In genomic region chr1:201682964-201683363, GRCh38 we compare ENCODE assay signal across 17 cellular contexts.
DNase-seq lines count a peak whose midpoint lies in the region; ATAC-seq and TF ChIP-seq lines count a peak whose summit lies in the region.
"Had no signal": no experiment of that assay in that cellular context is flagged by ENCODE, and none has a peak within 500 bp of the region (broad histone marks: within the 10 kb centered on the region; RNA-seq: fewer than 3 reads in every experiment).

No MANE protein-coding gene starts in this region.

- no peaks in the 10 kb centered on the region for H3K27me3 ChIP-seq in IMR-90 (ENCODE audit: control insufficient read depth, insufficient read depth, low read length)
- H3K27me3 ChIP-seq: BLaER1 treated with 17β-estradiol and CSF1 and Interleukin-3, amounts not matched to agents 10 nM and 100 nM had no signal

- H3K23ac ChIP-seq in IMR-90 (ENCODE audit: low read depth, low read length) = no peak overlapping the region

- TF ChIP-seq RAD21 in IMR-90 (IDR thresholded peaks at IDR 0.05; ENCODE audit: low read length) = no peak

- no peak overlapping the region for H2AK9ac ChIP-seq in IMR-90 (replicated peaks; ENCODE audit: low read depth, low read length, poor library complexity)

- TF ChIP-seq CTCF in natural killer cell (IDR thresholded peaks at IDR 0.05) (no peak), IMR-90 (conservative IDR thresholded peaks at IDR 0.05; ENCODE audit: low read depth, low read length) (no peak), glutamatergic neuron (IDR thresholded peaks at IDR 0.05; ENCODE audit: partially characterized antibody, unreplicated experiment) (no peak)

- no peaks in the 10 kb centered on the region for H3K4me1 Mint-ChIP-seq in natural killer cell treated with Interleukin-12 subunit alpha and Interleukin-12 subunit beta and Interleukin-15 and Interleukin-18, amount 100 ng/mL, for 72 hours (ENCODE audit: low read depth in 2 of 2)
- H3K4me1 Mint-ChIP-seq in natural killer cell = no peaks in the 10 kb centered on the region
- peaks cover 69% of the 10 kb centered on the region for H3K4me1 Mint-ChIP-seq in glutamatergic neuron (ENCODE audit: low read depth, unreplicated experiment)
- H3K4me1 Mint-ChIP-seq: B cell had no signal

- no peak overlapping the region for H2AFZ ChIP-seq in IMR-90 (replicated peaks; ENCODE audit: low read length, poor library complexity)

- no peak for TF ChIP-seq POLR2A in IMR-90 (IDR thresholded peaks at IDR 0.05; ENCODE audit: low read depth, low read length)

- no peak overlapping the region for H2BK120ac ChIP-seq in IMR-90 (ENCODE audit: low read depth, low read length)

- no peak overlapping the region for H3K4me2 ChIP-seq in IMR-90 (ENCODE audit: low read depth, low read length)

- H3K27ac Mint-ChIP-seq in natural killer cell treated with Interleukin-12 subunit alpha and Interleukin-12 subunit beta and Interleukin-15 and Interleukin-18, amount 100 ng/mL, for 72 hours = no peak overlapping the region
- H3K27ac Mint-ChIP-seq in natural killer cell = no peak overlapping the region
- peak overlapping the region; percentile 75 for H3K27ac Mint-ChIP-seq in glutamatergic neuron (ENCODE audit: unreplicated experiment)
- H3K27ac Mint-ChIP-seq: B cell; CD4-positive, alpha-beta T cell; CD8-positive, alpha-beta T cell had no signal

- peaks cover 33 to 81% of the 10 kb centered on the region in 2 experiments for H3K79me1 ChIP-seq in IMR-90 (ENCODE audit: low read depth in 1 of 2, low read length in 2 of 2)

- no peak overlapping the region for H4K5ac ChIP-seq in IMR-90 (ENCODE audit: low read depth, low read length)

- no peak overlapping the region for H3K4me3 ChIP-seq in IMR-90 (ENCODE audit: insufficient read depth, low read depth, low read length)
- H3K4me3 ChIP-seq: BLaER1 treated with 17β-estradiol and CSF1 and Interleukin-3, amounts not matched to agents 10 nM and 100 nM had no signal

- H3K36me3 ChIP-seq in IMR-90 (ENCODE audit: control insufficient read depth, insufficient read depth, low read length) = no peaks in the 10 kb centered on the region; the same call in none of the 2 replicates

- peaks cover 27% of the 10 kb centered on the region for H3K9me1 ChIP-seq in IMR-90 (ENCODE audit: insufficient read depth, low read length)

- H3K9me3 ChIP-seq in IMR-90 (ENCODE audit: control insufficient read depth, insufficient read depth, low read length) = no peaks in the 10 kb centered on the region
- H3K9me3 ChIP-seq: Caco-2 had no signal

- in situ Hi-C loops in IMR-90 (cut with MboI; ENCODE audit: low sequenced_read_pairs) = no loop called here

- intact Hi-C loops in natural killer cell (cut with micrococcal nuclease) (no loop called here), IMR-90 (cut with micrococcal nuclease) (no loop called here)

- no peak overlapping the region for H3K14ac ChIP-seq in IMR-90 (replicated peaks; ENCODE audit: low read depth, low read length)

- no peak overlapping the region for H3K56ac ChIP-seq in IMR-90 (ENCODE audit: extremely low read depth, insufficient read depth, low read length)

- dilution Hi-C loops in IMR-90 (cut with HindIII; ENCODE audit: low sequenced_read_pairs, unreplicated experiment) = no loop called here

- H3K27me3 Mint-ChIP-seq in natural killer cell treated with Interleukin-12 subunit alpha and Interleukin-12 subunit beta and Interleukin-15 and Interleukin-18, amount 100 ng/mL, for 72 hours = peaks cover 20 to 23% of the 10 kb centered on the region in 2 donors
- H3K27me3 Mint-ChIP-seq in natural killer cell (ENCODE audit: low read depth in 2 of 2) (peaks cover 9 to 17% of the 10 kb centered on the region in 2 donors), glutamatergic neuron (ENCODE audit: unreplicated experiment) (peaks cover 20% of the 10 kb centered on the region)

- H2BK20ac ChIP-seq in IMR-90 (ENCODE audit: low read depth, low read length) = no peak overlapping the region

- H4K91ac ChIP-seq in IMR-90 (ENCODE audit: insufficient read depth, low read depth, low read length) = no peak overlapping the region

- H3K4me1 ChIP-seq in IMR-90 (ENCODE audit: control insufficient read depth, insufficient read depth, low read length) = peaks cover 23% of the 10 kb centered on the region
- H3K4me1 ChIP-seq: Caco-2 had no signal

- no peak overlapping the region for H2BK5ac ChIP-seq in IMR-90 (ENCODE audit: low read depth, low read length, poor library complexity, severe bottlenecking)

- no CpG with 5 or more reads among the region's 4 CpGs for WGBS in IMR-90 (ENCODE audit: extremely low coverage in 2 of 2, insufficient read length in 1 of 2), 2 experiments

- no peak for ATAC-seq in natural killer cell treated with Interleukin-12 subunit alpha and Interleukin-12 subunit beta and Interleukin-15 and Interleukin-18, amount 100 ng/mL, for 72 hours
- ATAC-seq in natural killer cell (no peak), IMR-90 (ENCODE audit: low read depth) (no peak), HG02763 (IDR thresholded peaks at IDR 0.05; ENCODE audit: unreplicated experiment) (no peak)
- ATAC-seq: CD8-positive, alpha-beta T cell had no signal

- no peak overlapping the region for H3K4ac ChIP-seq in IMR-90 (ENCODE audit: low read depth, low read length)

- H2AK5ac ChIP-seq in IMR-90 (ENCODE audit: low read depth, low read length) = no peak overlapping the region

- no peaks in the 10 kb centered on the region for H3K36me3 Mint-ChIP-seq in natural killer cell treated with Interleukin-12 subunit alpha and Interleukin-12 subunit beta and Interleukin-15 and Interleukin-18, amount 100 ng/mL, for 72 hours
- H3K36me3 Mint-ChIP-seq in natural killer cell (no peaks in the 10 kb centered on the region), glutamatergic neuron (ENCODE audit: unreplicated experiment) (no peaks in the 10 kb centered on the region)
- H3K36me3 Mint-ChIP-seq: CD8-positive, alpha-beta T cell had no signal

- H2BK15ac ChIP-seq in IMR-90 (ENCODE audit: low read depth, low read length) = no peak overlapping the region

- H3K4me3 Mint-ChIP-seq in natural killer cell treated with Interleukin-12 subunit alpha and Interleukin-12 subunit beta and Interleukin-15 and Interleukin-18, amount 100 ng/mL, for 72 hours = no peak overlapping the region
- H3K4me3 Mint-ChIP-seq in natural killer cell = no peak overlapping the region
- H3K4me3 Mint-ChIP-seq in glutamatergic neuron (ENCODE audit: unreplicated experiment) = no peak overlapping the region
- H3K4me3 Mint-ChIP-seq: B cell; CD4-positive, alpha-beta T cell; CD8-positive, alpha-beta T cell had no signal

- H3K27ac ChIP-seq in IMR-90 (ENCODE audit: insufficient read depth, low read length) = no peak overlapping the region
- H3K27ac ChIP-seq: BLaER1 treated with 17β-estradiol and CSF1 and Interleukin-3, amounts not matched to agents 10 nM and 100 nM; C4-2B had no signal

- no peak overlapping the region for H4K8ac ChIP-seq in IMR-90 (ENCODE audit: low read depth in 2 of 2, low read length in 2 of 2)

- H3K18ac ChIP-seq in IMR-90 (ENCODE audit: low read depth, low read length) = no peak overlapping the region

- peak; percentile 3 for DNase-seq in natural killer cell treated with Interleukin-12 subunit alpha and Interleukin-12 subunit beta and Interleukin-15 and Interleukin-18, amount 100 ng/mL, for 72 hours (ENCODE audit: low spot score)
- no peak for DNase-seq in natural killer cell
- DNase-seq in IMR-90 = no peak
- DNase-seq in glutamatergic neuron = no peak
- no peak for DNase-seq in inferior parietal cortex (ENCODE audit: extremely low spot score)
- DNase-seq: 8988T; AML-193; Caco-2; Calu3; CD4-positive, alpha-beta T cell; CD8-positive, alpha-beta T cell; DMS79 treated with DMSO at 0.1 percent for 48 hours; GF-D8 had no signal

- POLR2A ChIA-PET in IMR-90 (lab: Charles Lee; ENCODE audit: unreplicated experiment) = no interaction called here

- peaks cover 89% of the 10 kb centered on the region for H4K20me1 ChIP-seq in IMR-90 (ENCODE audit: insufficient read depth, low read length)

- CTCF ChIA-PET in IMR-90 (lab: Yijun Ruan, JAX) = no interaction called here

- H3K9me3 Mint-ChIP-seq in natural killer cell treated with Interleukin-12 subunit alpha and Interleukin-12 subunit beta and Interleukin-15 and Interleukin-18, amount 100 ng/mL, for 72 hours = no peaks in the 10 kb centered on the region
- H3K9me3 Mint-ChIP-seq in natural killer cell (no peaks in the 10 kb centered on the region), glutamatergic neuron (ENCODE audit: unreplicated experiment) (peaks cover 29% of the 10 kb centered on the region)
- H3K9me3 Mint-ChIP-seq: CD4-positive, alpha-beta T cell had no signal

- H3K9ac ChIP-seq in IMR-90 (ENCODE audit: low read depth, low read length) = no peak overlapping the region
- H3K9ac ChIP-seq: BLaER1 treated with 17β-estradiol and CSF1 and Interleukin-3, amounts not matched to agents 10 nM and 100 nM had no signal

- no TSS peak for BruUV-seq in IMR-90 (replicated peaks; lab: Mats Ljungman, UMichigan)

TF ChIP-seq in IMR-90, 13 proteins besides CTCF, POLR2A, EP300 and RAD21:
- no peak for TF ChIP-seq CHD1 (IDR thresholded peaks at IDR 0.05; ENCODE audit: low read depth, low read length)
- TF ChIP-seq FOS (IDR thresholded peaks at IDR 0.05; ENCODE audit: low read depth, low read length) = no peak
- peak; percentile 61 for TF ChIP-seq MAFK (IDR thresholded peaks at IDR 0.05; ENCODE audit: low read depth, low read length)
- no peak for TF ChIP-seq RCOR1 (IDR thresholded peaks at IDR 0.05; ENCODE audit: insufficient replicate concordance, low read length)
- TF ChIP-seq BHLHE40 (IDR thresholded peaks at IDR 0.05; ENCODE audit: low read depth, low read length) = no peak
- TF ChIP-seq MXI1 (IDR thresholded peaks at IDR 0.05; ENCODE audit: borderline replicate concordance, low read depth, low read length) = no peak
